In genomic region chr2:175004980-175005832, GRCh38 we compare ENCODE assay signal across 7 cellular contexts. TPM values are rescaled to one million over a fixed set of nuclear protein-coding genes. Genes with fewer than 3 reads are reported as not detected.
DNase-seq lines count a peak whose midpoint lies in the region; ATAC-seq and TF ChIP-seq lines count a peak whose summit lies in the region.

CHN1 (minus strand) TSS chr2:175005381; CDS start chr2:175004912, 469 bp downstream.

- peak within 1 kb of the TSS; percentile 93 for H3K27ac ChIP-seq in ectodermal cell (ENCODE audit: insufficient read depth, low read depth, low read length, poor library complexity, severe bottlenecking)
- H3K27ac ChIP-seq in lung (ENCODE audit: low read depth in 1 of 2, low read length in 1 of 2): peak within 1 kb of the TSS; percentile 88 to 90

- DNase-seq in NCI-H2196 treated with DMSO at 0.1 percent for 48 hours (lab: John Stamatoyannopoulos, UW; ENCODE audit: unreplicated experiment) (peak; percentile 48), lung (ENCODE audit: low spot score) (peak; percentile 63)
- peak; percentile 73 to 74 for DNase-seq in activated CD4-positive, alpha-beta T cell treated with anti-CD3 and anti-CD28 coated beads, Interleukin-2, amount 50 U/mL, for 48 hours
- DNase-seq in stimulated activated CD4-positive, alpha-beta T cell treated with anti-CD3 and anti-CD28 coated beads, TNF-alpha, amount 100 ng/mL, for 1 hour (ENCODE audit: low read depth in 3 of 3, low spot score in 1 of 3): peak; percentile 10 to 47 (median 25)

- H3K9me3 ChIP-seq in ectodermal cell (ENCODE audit: control insufficient read depth, low read length) (no peaks in the 10 kb centered on the region), lung (ENCODE audit: control insufficient read depth in 2 of 2, insufficient read depth in 1 of 2, low read length in 1 of 2) (no peaks in the 10 kb centered on the region)

- H3K36me3 ChIP-seq in ectodermal cell (ENCODE audit: control insufficient read depth, insufficient read depth, low read length) (no peaks in the 10 kb centered on the region), lung (ENCODE audit: control insufficient read depth in 2 of 2, insufficient read depth in 2 of 2, low read length in 2 of 2) (no peaks in the 10 kb centered on the region)

- H3K4me3 ChIP-seq in ectodermal cell (ENCODE audit: insufficient read depth, low read depth, low read length) (peak within 1 kb of the TSS; percentile 82), lung (peak within 1 kb of the TSS; percentile 73)

- H3K4me1 ChIP-seq in ectodermal cell (ENCODE audit: control insufficient read depth, insufficient read depth, low read length) (peaks cover 18% of the 10 kb centered on the region), lung (ENCODE audit: control insufficient read depth in 2 of 2, insufficient read depth in 2 of 2, low read length in 2 of 2) (peaks cover 4 to 16% of the 10 kb centered on the region in 2 donors)

- H3K27me3 ChIP-seq in ectodermal cell (ENCODE audit: control insufficient read depth, insufficient read depth, low read length, poor library complexity, severe bottlenecking) (no peaks in the 10 kb centered on the region), lung (ENCODE audit: control insufficient read depth, insufficient read depth) (no peaks in the 10 kb centered on the region)

- peak; percentile 79 for ATAC-seq in GM18502 (IDR thresholded peaks at IDR 0.05; ENCODE audit: poor library complexity, unreplicated experiment)
- ATAC-seq in HG02938 (IDR thresholded peaks at IDR 0.05; ENCODE audit: unreplicated experiment): peak; percentile 58
- peak; percentile 85 for ATAC-seq in lung (ENCODE audit: insufficient read depth, low FRiP score)

- no peak for TF ChIP-seq CTCF in lung (IDR thresholded peaks at IDR 0.05; ENCODE audit: control extremely low read depth, extremely low read depth)

- 0% methylated on average over 92 of the region's 92 CpGs for WGBS in ectodermal cell, 2 experiments
- 0% methylated on average over 70 to 92 of the region's 92 CpGs for WGBS in lung, 2 donors

RNA-seq across cellular contexts. Expression of gene CHN1, which starts in this region (rescaled TPM):
- 43.9 TPM for polyA plus RNA-seq in ectodermal cell (2013, experiment 1 of 4)
- polyA plus RNA-seq in ectodermal cell (2013, experiment 2 of 4): 34.9 TPM
- 34.0 TPM for polyA plus RNA-seq in ectodermal cell (2013, experiment 3 of 4)
- polyA plus RNA-seq in ectodermal cell (2013, experiment 4 of 4): 34.1 TPM
- total RNA-seq in lung: 10 to 100 TPM; 15.2 to 80.9 TPM
- 10 to 100 TPM in 1 of 2 donors, 1 to 10 TPM in 1; 6.8 to 13.8 TPM for polyA plus RNA-seq in lung

Comparison
In these comparisons a context has a peak if more than half of its experiments do, and no peak if none do; other contexts are left out.
1. Peak in every context shown above with its lines: DNase-seq, ATAC-seq, H3K4me3 ChIP-seq and H3K27ac ChIP-seq.